In genomic region chr17:80124351-80124981, GRCh38 we compare ENCODE assay signal across 8 cellular contexts. TPM values are rescaled to one million over a fixed set of nuclear protein-coding genes. Genes with fewer than 3 reads are reported as not detected.
DNase-seq lines count a peak whose midpoint lies in the region; ATAC-seq and TF ChIP-seq lines count a peak whose summit lies in the region.

No MANE protein-coding gene starts in this region.

- H3K27me3 Mint-ChIP-seq in Caco-2 (ENCODE audit: insufficient read depth, unreplicated experiment), result no peaks in the 10 kb centered on the region
- peaks cover 6% of the 10 kb centered on the region for H3K27me3 Mint-ChIP-seq in activated B cell treated with CpG ODN at 0.5 μM for 24 hours

- H3K36me3 ChIP-seq in Caco-2 (ENCODE audit: control insufficient read depth, insufficient read depth, low read length) (no peaks in the 10 kb centered on the region), left lung (peaks cover 0 to 3% of the 10 kb centered on the region in 2 donors), esophagus squamous epithelium (peaks cover 0 to 4% (median 0%) of the 10 kb centered on the region in 3 donors)

- no peak overlapping the region for H3K27ac ChIP-seq in left lung
- peak overlapping the region in 1 of 4 donors; percentile 10 for H3K27ac ChIP-seq in esophagus squamous epithelium

- H3K36me3 Mint-ChIP-seq in Caco-2 (ENCODE audit: insufficient read depth, unreplicated experiment), result no peaks in the 10 kb centered on the region
- H3K36me3 Mint-ChIP-seq in activated B cell treated with CpG ODN at 0.5 μM for 24 hours (ENCODE audit: low read depth), result no peaks in the 10 kb centered on the region

- CTCF ChIA-PET in Caco-2 (lab: Charles Lee), result interaction anchor here (0.5 to 1.7 kb wide), 21 partner anchors 12 to 1792 kb away, joined by 3 to 37 read pairs (median 3); partner anchors contain the start of genes GAA, SGSH and SLC26A11
- CTCF ChIA-PET in activated B cell treated with CpG ODN at 0.5 μM for 24 hours (lab: Charles Lee), result no interaction called here

- no peak overlapping the region for H3K4me3 Mint-ChIP-seq in Caco-2 (ENCODE audit: unreplicated experiment)
- H3K4me3 Mint-ChIP-seq in activated B cell treated with CpG ODN at 0.5 μM for 24 hours, result no peak overlapping the region

- H3K4me1 Mint-ChIP-seq in Caco-2 (ENCODE audit: low read depth, unreplicated experiment), result peaks cover 7% of the 10 kb centered on the region
- H3K4me1 Mint-ChIP-seq in activated B cell treated with CpG ODN at 0.5 μM for 24 hours, result no peaks in the 10 kb centered on the region

- TF ChIP-seq CTCF in Caco-2 (IDR thresholded peaks at IDR 0.05; ENCODE audit: insufficient read depth in 1 of 2, low read depth in 1 of 2, low read length in 1 of 2, severe bottlenecking in 1 of 2, unreplicated experiment in 1 of 2), result peak; percentile 59 to 88
- TF ChIP-seq CTCF in activated B cell treated with CpG ODN at 0.5 μM for 24 hours (IDR thresholded peaks at IDR 0.05), result no peak
- TF ChIP-seq CTCF in left lung (IDR thresholded peaks at IDR 0.05), result no peak
- peak in 3 of 6 experiments; percentile 13 to 40 (median 27) for TF ChIP-seq CTCF in esophagus squamous epithelium (IDR thresholded peaks at IDR 0.05)

- H3K27me3 ChIP-seq in Caco-2 (replicated peaks; ENCODE audit: control insufficient read depth, insufficient read depth, low read length), result no peaks in the 10 kb centered on the region
- peaks cover 0 to 12% of the 10 kb centered on the region in 2 donors for H3K27me3 ChIP-seq in left lung
- peaks cover 0 to 11% (median 0%) of the 10 kb centered on the region in 4 donors for H3K27me3 ChIP-seq in esophagus squamous epithelium

- TF ChIP-seq POLR2A in esophagus squamous epithelium (IDR thresholded peaks at IDR 0.05), result no peak

- DNase-seq in Caco-2 (peak; percentile 62 to 74), HT-29 (ENCODE audit: low spot score) (peak; percentile 64), activated B cell treated with CpG ODN at 0.5 μM for 24 hours (peak; percentile 12), left lung (no peak), NCI-H446 treated with DMSO at 0.1 percent for 48 hours (lab: John Stamatoyannopoulos, UW) (no peak), esophagus squamous epithelium (lab: John Stamatoyannopoulos, UW) (no peak), GDM1 (lab: John Stamatoyannopoulos, UW) (no peak)

- no peaks in the 10 kb centered on the region for H3K9me3 ChIP-seq in Caco-2
- H3K9me3 ChIP-seq in left lung, result no peaks in the 10 kb centered on the region
- H3K9me3 ChIP-seq in esophagus squamous epithelium, result no peaks in the 10 kb centered on the region

- BruUV-seq in Caco-2 (replicated peaks; lab: Mats Ljungman, UMichigan), result no TSS peak

- H3K4me3 ChIP-seq in Caco-2 (ENCODE audit: low read depth, low read length) (no peak overlapping the region), left lung (no peak overlapping the region), esophagus squamous epithelium (no peak overlapping the region)

- no peaks in the 10 kb centered on the region for H3K9me3 Mint-ChIP-seq in Caco-2 (ENCODE audit: unreplicated experiment)
- H3K9me3 Mint-ChIP-seq in activated B cell treated with CpG ODN at 0.5 μM for 24 hours, result no peaks in the 10 kb centered on the region

- intact Hi-C loops in Caco-2 (cut with micrococcal nuclease; ENCODE audit: unreplicated experiment), result loop anchor here (1.0 kb wide), 2 partner anchors 23 to 42 kb away; partner anchors contain the start of gene GAA
- intact Hi-C loops in activated B cell treated with CpG ODN at 0.5 μM for 24 hours (cut with micrococcal nuclease), result no loop called here
- intact Hi-C loops in left lung (cut with DNase I), result no loop called here
- intact Hi-C loops in esophagus squamous epithelium (cut with DNase I), result no loop called here

- H3K4me1 ChIP-seq in Caco-2 (0 out of 2 replicates have a peak, but pooled peaks cover 4% of the 10 kb centered on the region), left lung (no peaks in the 10 kb centered on the region), esophagus squamous epithelium (peaks cover 0 to 18% (median 11%) of the 10 kb centered on the region in 3 donors)

- no peak for ATAC-seq in activated B cell treated with CpG ODN at 0.5 μM for 24 hours (ENCODE audit: low read depth)
- peak; percentile 60 for ATAC-seq in left lung
- ATAC-seq in GM18907 (IDR thresholded peaks at IDR 0.05; ENCODE audit: unreplicated experiment), result no peak

- WGBS in esophagus squamous epithelium, 2 donors, result 40 to 54% methylated on average over 9 to 15 of the region's 15 CpGs

- H3K27ac Mint-ChIP-seq in Caco-2 (ENCODE audit: unreplicated experiment) (no peak overlapping the region), activated B cell treated with CpG ODN at 0.5 μM for 24 hours (no peak overlapping the region)

- POLR2A ChIA-PET in Caco-2 (lab: Charles Lee) (interaction anchor here (0.9 to 1.3 kb wide), 3 partner anchors 21 to 52 kb away, joined by 3 to 7 read pairs (median 4); partner anchors contain the start of gene GAA), activated B cell treated with CpG ODN at 0.5 μM for 24 hours (lab: Charles Lee) (no interaction called here)

RNA-seq across cellular contexts. Expression of gene EIF4A3, which starts 22.5 kb away (rescaled TPM):
- total RNA-seq in Caco-2 (2022) (190 and 192 TPM in 2 replicates), activated B cell treated with CpG ODN at 0.5 μM for 24 hours (84.0 and 88.1 TPM in 2 replicates), left lung (10 to 100 TPM; 58.5 to 72.9 TPM), esophagus squamous epithelium (100 to 1,000 TPM in 2 of 4 donors, 10 to 100 TPM in 2; 69.0 to 112 (median 94.7) TPM)
- 90.5 and 108 TPM in 2 replicates for total RNA-seq in HT-29 (2014; rRNA removed; shearing (Covaris generic))

RNA-seq across cellular contexts. Expression of gene GAA, which starts 23.1 kb away (rescaled TPM):
- total RNA-seq in Caco-2 (2022), result 42.4 and 44.6 TPM in 2 replicates
- total RNA-seq in HT-29 (2014; rRNA removed; shearing (Covaris generic)), result 5.8 and 6.4 TPM in 2 replicates
- 19.6 and 20.2 TPM in 2 replicates for total RNA-seq in activated B cell treated with CpG ODN at 0.5 μM for 24 hours
- total RNA-seq in left lung, result 100 to 1,000 TPM in 1 of 2 donors, 10 to 100 TPM in 1; 85.7 to 105 TPM
- 10 to 100 TPM; 14.3 to 50.4 (median 28.7) TPM for total RNA-seq in esophagus squamous epithelium

RNA-seq across cellular contexts. Expression of gene CARD14, which starts 45.4 kb away (rescaled TPM):
- total RNA-seq in Caco-2 (2022) (1.3 and 1.8 TPM in 2 replicates), activated B cell treated with CpG ODN at 0.5 μM for 24 hours (not detected in 2 replicates), left lung (1 to 10 TPM in 1 of 2 donors, under 1 TPM in 1; 0.41 to 1.0 TPM), esophagus squamous epithelium (10 to 100 TPM; 13.0 to 54.3 (median 27.6) TPM)
- total RNA-seq in HT-29 (2014; rRNA removed; shearing (Covaris generic)), result 1.7 and 9.4 TPM in 2 replicates

Comparison
In these comparisons a context has a peak if more than half of its experiments do, and no peak if none do; other contexts are left out.
1. DNase-seq: peak in Caco-2 (2 of 2), HT-29 (single experiment) and activated B cell treated with CpG ODN at 0.5 μM for 24 hours (single experiment); none in left lung (0 of 2), NCI-H446 treated with DMSO at 0.1 percent for 48 hours (single experiment), esophagus squamous epithelium (single experiment) and GDM1 (single experiment).
2. CTCF ChIP-seq: peak in Caco-2 (2 of 2); none in activated B cell treated with CpG ODN at 0.5 μM for 24 hours (single experiment) and left lung (0 of 2).